Comparison of ENCODE assay signal across 33 cellular contexts in genomic region chr7:19744075-19744474, GRCh38. TPM values are rescaled to one million over a fixed set of nuclear protein-coding genes. Genes with fewer than 3 reads are reported as not detected.
DNase-seq lines count a peak whose midpoint lies in the region; ATAC-seq, FAIRE-seq and TF ChIP-seq lines count a peak whose summit lies in the region.
"Had no signal": no experiment of that assay in that cellular context is flagged by ENCODE, and none has a peak within 500 bp of the region (broad histone marks: within the 10 kb centered on the region; RNA-seq: fewer than 3 reads in every experiment).

No MANE protein-coding gene starts in this region.

- no peak overlapping the region for H3K4me3 Mint-ChIP-seq in natural killer cell treated with Interleukin-12 subunit alpha and Interleukin-12 subunit beta and Interleukin-15 and Interleukin-18, amount 100 ng/mL, for 72 hours
- H3K4me3 Mint-ChIP-seq: CD14-positive monocyte; CD4-positive, alpha-beta memory T cell; CD4-positive, CD25-positive, alpha-beta regulatory T cell; CD8-positive, alpha-beta memory T cell had no signal

- POLR2A ChIA-PET in HepG2 (lab: Yijun Ruan, JAX): no interaction called here
- POLR2A ChIA-PET in IMR-90 (lab: Charles Lee; ENCODE audit: unreplicated experiment): no interaction called here
- POLR2A ChIA-PET in K562 (lab: Yijun Ruan, JAX): interaction anchor here (1.0 kb wide), 1 partner anchor 10 kb away, joined by 3 read pairs; no protein-coding TSS in a partner anchor

- H3K4me1 Mint-ChIP-seq in natural killer cell treated with Interleukin-12 subunit alpha and Interleukin-12 subunit beta and Interleukin-15 and Interleukin-18, amount 100 ng/mL, for 72 hours (ENCODE audit: low read depth in 2 of 2): no peaks in the 10 kb centered on the region
- H3K4me1 Mint-ChIP-seq: CD14-positive monocyte; CD4-positive, alpha-beta memory T cell; CD4-positive, CD25-positive, alpha-beta regulatory T cell; CD8-positive, alpha-beta memory T cell had no signal

- no peaks in the 10 kb centered on the region for H4K20me1 ChIP-seq in HepG2 (ENCODE audit: insufficient read depth, low read length)
- H4K20me1 ChIP-seq in IMR-90 (ENCODE audit: insufficient read depth, low read length): no peaks in the 10 kb centered on the region
- H4K20me1 ChIP-seq in K562 (replicated peaks; ENCODE audit: control insufficient read depth, insufficient read depth, low read length): no peaks in the 10 kb centered on the region
- H4K20me1 ChIP-seq: BLaER1 had no signal

- H3K27me3 ChIP-seq in HepG2 (ENCODE audit: control insufficient read depth in 1 of 2, insufficient read depth in 2 of 2, low read length in 2 of 2) (no peaks in the 10 kb centered on the region), right lobe of liver (no peaks in the 10 kb centered on the region), IMR-90 (ENCODE audit: control insufficient read depth, insufficient read depth, low read length) (no peaks in the 10 kb centered on the region), K562 (ENCODE audit: control insufficient read depth in 2 of 2, insufficient read depth in 2 of 2, low read length in 2 of 2) (no peaks in the 10 kb centered on the region)
- H3K27me3 ChIP-seq: BLaER1 had no signal

- no peak overlapping the region for H2AK9ac ChIP-seq in IMR-90 (replicated peaks; ENCODE audit: low read depth, low read length, poor library complexity)

- H3K4me3 ChIP-seq in HepG2 (replicated peaks in 1 of 3; ENCODE audit: insufficient read depth in 1 of 3, low read depth in 2 of 3, low read length in 3 of 3): no peak overlapping the region
- H3K4me3 ChIP-seq in right lobe of liver: no peak overlapping the region
- H3K4me3 ChIP-seq in IMR-90 (ENCODE audit: insufficient read depth, low read depth, low read length): no peak overlapping the region
- H3K4me3 ChIP-seq in K562: no peak overlapping the region
- H3K4me3 ChIP-seq: BLaER1, GM12878 had no signal

- in situ Hi-C loops in HepG2 (cut with HindIII; ENCODE audit: extremely low pct_ligation_motif_present, low pct_unique_long_range_greater_than_20kb) (no loop called here), IMR-90 (cut with MboI; ENCODE audit: low sequenced_read_pairs) (no loop called here), K562 (cut with MboI) (loop anchor here (10.0 kb wide), 1 partner anchor 701 kb away; no protein-coding TSS in a partner anchor)

- no peak overlapping the region for H3K27ac Mint-ChIP-seq in natural killer cell treated with Interleukin-12 subunit alpha and Interleukin-12 subunit beta and Interleukin-15 and Interleukin-18, amount 100 ng/mL, for 72 hours
- H3K27ac Mint-ChIP-seq: CD14-positive monocyte; CD4-positive, alpha-beta memory T cell; CD4-positive, CD25-positive, alpha-beta regulatory T cell; CD8-positive, alpha-beta memory T cell had no signal

- no peaks in the 10 kb centered on the region for H3K79me1 ChIP-seq in IMR-90 (ENCODE audit: low read depth in 1 of 2, low read length in 2 of 2)

- H4K5ac ChIP-seq in IMR-90 (ENCODE audit: low read depth, low read length): no peak overlapping the region

- H3K23ac ChIP-seq in IMR-90 (ENCODE audit: low read depth, low read length): no peak overlapping the region

- no peak for DNase-seq in HepG2 (ENCODE audit: low spot score)
- DNase-seq in right lobe of liver: no peak
- DNase-seq in IMR-90: no peak
- DNase-seq in K562 (ENCODE audit: extremely low read depth in 1 of 4, low spot score in 3 of 4): no peak
- no peak for DNase-seq in NCI-H1092 treated with DMSO at 0.1 percent for 48 hours (lab: John Stamatoyannopoulos, UW)
- DNase-seq in superior temporal gyrus (ENCODE audit: extremely low spot score): no peak
- DNase-seq in natural killer cell treated with Interleukin-12 subunit alpha and Interleukin-12 subunit beta and Interleukin-15 and Interleukin-18, amount 100 ng/mL, for 72 hours (ENCODE audit: low spot score): no peak
- DNase-seq: ACHN; BE2C; C1 segment of cervical spinal cord; CD4-positive, alpha-beta memory T cell; CD4-positive, CD25-positive, alpha-beta regulatory T cell; CD8-positive, alpha-beta memory T cell; COR-L47; DMS 273 treated with DMSO at 0.1 percent for 48 hours; DMS153; DMS53; DMS79; DND-41; EL; GDM1 had no signal

- no peak overlapping the region for H2AFZ ChIP-seq in HepG2 (ENCODE audit: low read length)
- no peak overlapping the region for H2AFZ ChIP-seq in IMR-90 (replicated peaks; ENCODE audit: low read length, poor library complexity)
- no peak overlapping the region for H2AFZ ChIP-seq in K562 (ENCODE audit: low read depth, low read length)

- no peaks in the 10 kb centered on the region for H3K9me1 ChIP-seq in IMR-90 (ENCODE audit: insufficient read depth, low read length)
- H3K9me1 ChIP-seq in K562 (ENCODE audit: control insufficient read depth, insufficient read depth, low read length): no peaks in the 10 kb centered on the region

- no peak for FAIRE-seq in HepG2 (lab: Jason Lieb, UNC)
- no peak for FAIRE-seq in K562 (lab: Jason Lieb, UNC)
- FAIRE-seq in islet of Langerhans (lab: Jason Lieb, UNC): peak; percentile 85
- FAIRE-seq: GM12878, GM12892, GM18507 had no signal

- no peaks in the 10 kb centered on the region for H3K27me3 Mint-ChIP-seq in natural killer cell treated with Interleukin-12 subunit alpha and Interleukin-12 subunit beta and Interleukin-15 and Interleukin-18, amount 100 ng/mL, for 72 hours
- H3K27me3 Mint-ChIP-seq: CD4-positive, CD25-positive, alpha-beta regulatory T cell had no signal

- H3K4me1 ChIP-seq in HepG2 (ENCODE audit: insufficient read depth, low read length) (no peaks in the 10 kb centered on the region), right lobe of liver (no peaks in the 10 kb centered on the region), IMR-90 (ENCODE audit: control insufficient read depth, insufficient read depth, low read length) (no peaks in the 10 kb centered on the region), K562 (replicated peaks in 1 of 2; ENCODE audit: control insufficient read depth in 2 of 2, insufficient read depth in 2 of 2, low read length in 2 of 2) (no peaks in the 10 kb centered on the region)
- H3K4me1 ChIP-seq: BE2C, BLaER1 had no signal

- TF ChIP-seq CTCF in HepG2 (CRISPR knock-in tag; IDR thresholded peaks at IDR 0.05) (no peak), right lobe of liver (IDR thresholded peaks at IDR 0.05) (no peak), IMR-90 (conservative IDR thresholded peaks at IDR 0.05; ENCODE audit: low read depth, low read length) (no peak), K562 (IDR thresholded peaks at IDR 0.05 in 2 of 3, conservative IDR thresholded peaks at IDR 0.05 in 1 of 3; ENCODE audit: insufficient read depth in 2 of 3, low read depth in 1 of 3, low read length in 3 of 3) (no peak)

- TF ChIP-seq EP300 in HepG2 (IDR thresholded peaks at IDR 0.05; ENCODE audit: low read depth in 2 of 2, low read length in 2 of 2) (no peak), HepG2 (CRISPR knock-in tag; IDR thresholded peaks at IDR 0.05; ENCODE audit: borderline replicate concordance) (no peak), K562 (IDR thresholded peaks at IDR 0.05; ENCODE audit: low read length) (no peak)

- CTCF ChIA-PET in HepG2 (lab: Yijun Ruan, JAX; ENCODE audit: low intra/inter-chr PET ratio, low total read pairs) (no interaction called here), IMR-90 (lab: Yijun Ruan, JAX) (interaction anchor here (0.7 to 1.0 kb wide), 2 partner anchors 12 to 35 kb away, joined by 3 to 4 read pairs; partner anchors contain the start of gene POLR1F), K562 (lab: Yijun Ruan, JAX; ENCODE audit: low intra/inter-chr PET ratio) (no interaction called here)

- H3K9ac ChIP-seq in HepG2 (ENCODE audit: insufficient read depth, low read depth, low read length): no peak overlapping the region
- no peak overlapping the region for H3K9ac ChIP-seq in IMR-90 (ENCODE audit: low read depth, low read length)
- no peak overlapping the region for H3K9ac ChIP-seq in K562 (ENCODE audit: insufficient read depth in 1 of 2, low read depth in 2 of 2, low read length in 2 of 2)
- H3K9ac ChIP-seq: BLaER1 had no signal

- H3K9me3 ChIP-seq in HepG2 (ENCODE audit: low read length) (no peaks in the 10 kb centered on the region), right lobe of liver (no peaks in the 10 kb centered on the region), IMR-90 (ENCODE audit: control insufficient read depth, insufficient read depth, low read length) (no peaks in the 10 kb centered on the region), K562 (replicated peaks; ENCODE audit: control insufficient read depth, insufficient read depth, low read depth, low read length) (no peaks in the 10 kb centered on the region)
- H3K9me3 ChIP-seq: BE2C, BLaER1 had no signal

- no peak overlapping the region for H2BK5ac ChIP-seq in IMR-90 (ENCODE audit: low read depth, low read length, poor library complexity, severe bottlenecking)

- no peak overlapping the region for H3K56ac ChIP-seq in IMR-90 (ENCODE audit: extremely low read depth, insufficient read depth, low read length)

- H3K4me2 ChIP-seq in HepG2 (ENCODE audit: low read depth, low read length) (no peak overlapping the region), IMR-90 (ENCODE audit: low read depth, low read length) (no peak overlapping the region), K562 (ENCODE audit: insufficient read depth, low read length) (no peak overlapping the region)
- H3K4me2 ChIP-seq: BLaER1 had no signal

- dilution Hi-C loops in IMR-90 (cut with HindIII; ENCODE audit: low sequenced_read_pairs, unreplicated experiment): no loop called here

- H4K91ac ChIP-seq in IMR-90 (ENCODE audit: insufficient read depth, low read depth, low read length): no peak overlapping the region

- H3K36me3 ChIP-seq in HepG2 (replicated peaks in 1 of 2; ENCODE audit: control insufficient read depth in 1 of 2, insufficient read depth in 2 of 2, low read length in 2 of 2) (no peaks in the 10 kb centered on the region), right lobe of liver (no peaks in the 10 kb centered on the region), IMR-90 (ENCODE audit: control insufficient read depth, insufficient read depth, low read length) (no peaks in the 10 kb centered on the region), K562 (ENCODE audit: control insufficient read depth, insufficient read depth, low read length) (no peaks in the 10 kb centered on the region)
- H3K36me3 ChIP-seq: BE2C, BLaER1 had no signal

- H3K36me3 Mint-ChIP-seq in natural killer cell treated with Interleukin-12 subunit alpha and Interleukin-12 subunit beta and Interleukin-15 and Interleukin-18, amount 100 ng/mL, for 72 hours: no peaks in the 10 kb centered on the region
- H3K36me3 Mint-ChIP-seq: CD14-positive monocyte; CD4-positive, alpha-beta memory T cell; CD4-positive, CD25-positive, alpha-beta regulatory T cell; CD8-positive, alpha-beta memory T cell had no signal

- no peak overlapping the region for H2AK5ac ChIP-seq in IMR-90 (ENCODE audit: low read depth, low read length)

- no peak overlapping the region for H3K27ac ChIP-seq in HepG2 (ENCODE audit: extremely low read length, insufficient read depth, low read length)
- H3K27ac ChIP-seq in right lobe of liver: no peak overlapping the region
- H3K27ac ChIP-seq in IMR-90 (ENCODE audit: insufficient read depth, low read length): no peak overlapping the region
- H3K27ac ChIP-seq in K562 (ENCODE audit: extremely low read depth, low read depth, low read length): no peak overlapping the region
- H3K27ac ChIP-seq: 22Rv1, BLaER1 had no signal

- BruUV-seq in HepG2 (replicated peaks; lab: Mats Ljungman, UMichigan) (no TSS peak), IMR-90 (replicated peaks; lab: Mats Ljungman, UMichigan) (no TSS peak), K562 (replicated peaks; lab: Mats Ljungman, UMichigan) (no TSS peak)

- ATAC-seq in HepG2: no peak
- no peak for ATAC-seq in right lobe of liver
- no peak for ATAC-seq in IMR-90 (ENCODE audit: low read depth)
- no peak for ATAC-seq in K562
- no peak for ATAC-seq in natural killer cell treated with Interleukin-12 subunit alpha and Interleukin-12 subunit beta and Interleukin-15 and Interleukin-18, amount 100 ng/mL, for 72 hours
- ATAC-seq: GM12878 had no signal

- H3K18ac ChIP-seq in IMR-90 (ENCODE audit: low read depth, low read length): no peak overlapping the region

- no peak overlapping the region for H4K8ac ChIP-seq in IMR-90 (ENCODE audit: low read depth in 2 of 2, low read length in 2 of 2)

- no peak overlapping the region for H2BK20ac ChIP-seq in IMR-90 (ENCODE audit: low read depth, low read length)

- WGBS in HepG2 (ENCODE audit: low lambda C conversion rate): 0% methylated on average over 1 of the region's 1 CpG
- 32% methylated on average over 1 of the region's 1 CpG for WGBS in right lobe of liver (ENCODE audit: insufficient coverage, low coverage, low lambda C conversion rate, missing lambda C conversion rate)
- no CpG with 5 or more reads among the region's 1 CpG for WGBS in IMR-90 (ENCODE audit: extremely low coverage in 2 of 2, insufficient read length in 1 of 2), 2 experiments
- WGBS in K562 (ENCODE audit: insufficient coverage, low coverage, missing lambda C conversion rate): 0% methylated on average over 1 of the region's 1 CpG

- H2BK15ac ChIP-seq in IMR-90 (ENCODE audit: low read depth, low read length): no peak overlapping the region

- no peak overlapping the region for H3K4ac ChIP-seq in IMR-90 (ENCODE audit: low read depth, low read length)

- TF ChIP-seq POLR2A in HepG2 (IDR thresholded peaks at IDR 0.05; ENCODE audit: insufficient read depth in 1 of 2, low read depth in 2 of 2, low read length in 2 of 2) (no peak), right lobe of liver (IDR thresholded peaks at IDR 0.05) (no peak), IMR-90 (IDR thresholded peaks at IDR 0.05; ENCODE audit: low read depth, low read length) (no peak), K562 (conservative IDR thresholded peaks at IDR 0.05) (no peak)

- no peak overlapping the region for H3K14ac ChIP-seq in IMR-90 (replicated peaks; ENCODE audit: low read depth, low read length)

- intact Hi-C loops in HepG2 (cut with micrococcal nuclease; ENCODE audit: unreplicated experiment) (no loop called here), right lobe of liver (cut with DNase I) (loop anchor here in 1 of 2 donors (10.0 kb wide), 1 partner anchor 851 kb away; no protein-coding TSS in a partner anchor), IMR-90 (cut with micrococcal nuclease) (no loop called here), K562 (cut with micrococcal nuclease) (no loop called here)

- TF ChIP-seq RAD21 in HepG2 (CRISPR knock-in tag; IDR thresholded peaks at IDR 0.05) (no peak), IMR-90 (IDR thresholded peaks at IDR 0.05; ENCODE audit: low read length) (no peak), K562 (CRISPR knock-in tag; conservative IDR thresholded peaks at IDR 0.05 in 1 of 2, IDR thresholded peaks at IDR 0.05 in 1 of 2) (no peak)

- H3K79me2 ChIP-seq in HepG2 (ENCODE audit: insufficient read depth, low read length) (no peaks in the 10 kb centered on the region), K562 (ENCODE audit: control insufficient read depth, insufficient read depth, low read length) (no peaks in the 10 kb centered on the region)

- H3K9me3 Mint-ChIP-seq in natural killer cell treated with Interleukin-12 subunit alpha and Interleukin-12 subunit beta and Interleukin-15 and Interleukin-18, amount 100 ng/mL, for 72 hours: no peaks in the 10 kb centered on the region
- H3K9me3 Mint-ChIP-seq: CD14-positive monocyte; CD4-positive, alpha-beta memory T cell; CD4-positive, CD25-positive, alpha-beta regulatory T cell; CD8-positive, alpha-beta memory T cell had no signal

- no peak overlapping the region for H2BK120ac ChIP-seq in IMR-90 (ENCODE audit: low read depth, low read length)

RNA-seq across cellular contexts. Expression of gene TMEM196, which starts 29.3 kb away (rescaled TPM):
- total RNA-seq in HepG2 (2016; rRNA removed; fragmentation: Illumina TruSeq; extraction: Trizol): not detected in 2 replicates
- total RNA-seq in HepG2 (2016; cell fraction: cytosol; rRNA removed; fragmentation: Illumina TruSeq; extraction: Trizol; ENCODE audit: low read depth): not detected in 2 replicates
- not detected in 2 replicates for total RNA-seq in HepG2 (2016; cell fraction: insoluble cytoplasmic fraction; rRNA removed; fragmentation: Illumina TruSeq; extraction: Trizol)
- not detected in 2 replicates for total RNA-seq in HepG2 (2016; cell fraction: membrane; rRNA removed; fragmentation: Illumina TruSeq; extraction: Trizol)
- total RNA-seq in HepG2 (2016; cell fraction: nucleus; rRNA removed; fragmentation: Illumina TruSeq; extraction: Trizol): not detected in 2 replicates
- polyA plus RNA-seq in HepG2 (2011; rRNA removed): not detected in 2 replicates
- not detected in 2 replicates for polyA plus RNA-seq in HepG2 (2011; cell fraction: cytosol; rRNA removed)
- not detected in 2 replicates for polyA plus RNA-seq in HepG2 (2011; cell fraction: nucleus; rRNA removed)
- not detected in 2 replicates for polyA plus RNA-seq in HepG2 (2012)
- polyA plus RNA-seq in HepG2 (2016; cell fraction: cytosol; fragmentation: Illumina TruSeq; extraction: Trizol; ENCODE audit: low read depth): not detected in 2 replicates
- polyA plus RNA-seq in HepG2 (2016; cell fraction: insoluble cytoplasmic fraction; fragmentation: Illumina TruSeq; extraction: Trizol; ENCODE audit: low read depth): not detected in 2 replicates
- polyA plus RNA-seq in HepG2 (2016; cell fraction: membrane; fragmentation: Illumina TruSeq; extraction: Trizol; ENCODE audit: low read depth): not detected in 2 replicates
- polyA plus RNA-seq in HepG2 (2016; cell fraction: nucleus; fragmentation: Illumina TruSeq; extraction: Trizol; ENCODE audit: insufficient read depth, low read depth): not detected in 2 replicates
- polyA minus RNA-seq in HepG2 (2011; rRNA and poly(A)+ RNA removed; ENCODE audit: low replicate concordance): not detected in 2 replicates
- not detected in 2 replicates for polyA minus RNA-seq in HepG2 (2011; cell fraction: cytosol; rRNA and poly(A)+ RNA removed)
- polyA minus RNA-seq in HepG2 (2011; cell fraction: nucleus; rRNA and poly(A)+ RNA removed): not detected in 2 replicates
- total RNA-seq in right lobe of liver: not detected
- not detected in 2 replicates for total RNA-seq in IMR-90 (2012; rRNA removed)
- not detected in 2 replicates for polyA plus RNA-seq in IMR-90 (2012; rRNA removed)
- polyA plus RNA-seq in IMR-90 (2012; cell fraction: cytosol; rRNA removed): not detected in 2 replicates
- not detected in 2 replicates for polyA plus RNA-seq in IMR-90 (2012; cell fraction: nucleus; rRNA removed; ENCODE audit: low replicate concordance)
- not detected in 2 replicates for total RNA-seq in K562 (2011; cell fraction: chromatin; rRNA removed; ENCODE audit: low replicate concordance)
- total RNA-seq in K562 (2011; cell fraction: nucleolus; rRNA removed): not detected in 2 replicates
- not detected in 2 replicates for total RNA-seq in K562 (2011; cell fraction: nucleoplasm; rRNA removed)
- not detected in 2 replicates for total RNA-seq in K562 (2014; rRNA removed)
- not detected in 2 replicates for total RNA-seq in K562 (2014; rRNA removed; fragmentation: Illumina TruSeq; extraction: Trizol)
- not detected in 2 replicates for total RNA-seq in K562 (2015; rRNA removed; fragmentation: Illumina TruSeq; extraction: Trizol)
- total RNA-seq in K562 (2021): not detected in 2 replicates
- not detected in 2 replicates for polyA plus RNA-seq in K562 (2011; rRNA removed)
- not detected in 2 replicates for polyA plus RNA-seq in K562 (2011; cell fraction: cytosol; rRNA removed)
- polyA plus RNA-seq in K562 (2011; cell fraction: nucleus; rRNA removed): not detected in 2 replicates
- not detected in 2 replicates for polyA plus RNA-seq in K562 (2012)
- not detected in 2 replicates for polyA plus RNA-seq in K562 (2014; fragmentation: Illumina TruSeq; extraction: Trizol)
- polyA plus RNA-seq in K562 (2014; fragmentation: Nextera tagmentation; extraction: Ambion mirVana): not detected
- not detected in 2 replicates for polyA plus RNA-seq in K562 (2014; rRNA removed)
- polyA minus RNA-seq in K562 (2011; rRNA and poly(A)+ RNA removed): not detected in 2 replicates
- polyA minus RNA-seq in K562 (2011; cell fraction: cytosol; rRNA and poly(A)+ RNA removed): not detected in 2 replicates
- not detected in 2 replicates for polyA minus RNA-seq in K562 (2011; cell fraction: nucleus; rRNA and poly(A)+ RNA removed)
- total RNA-seq in natural killer cell treated with Interleukin-12 subunit alpha and Interleukin-12 subunit beta and Interleukin-15 and Interleukin-18, amount 100 ng/mL, for 72 hours: not detected
- total RNA-seq: A172; A673; CD4-positive, alpha-beta memory T cell; CD4-positive, CD25-positive, alpha-beta regulatory T cell; CD8-positive, alpha-beta memory T cell; Daoy; G401; GM12878 had no signal
- polyA plus RNA-seq: AG04450; CD14-positive monocyte; CD4-positive, alpha-beta memory T cell; CD4-positive, CD25-positive, alpha-beta regulatory T cell; CD8-positive, alpha-beta memory T cell had no signal

RNA-seq across cellular contexts. Expression of gene POLR1F, which starts 35.2 kb away (rescaled TPM):
- total RNA-seq in HepG2 (2016; rRNA removed; fragmentation: Illumina TruSeq; extraction: Trizol) (14.9 and 25.3 TPM in 2 replicates), right lobe of liver (10 to 100 TPM in 1 of 6 experiments, 1 to 10 TPM in 5; 2.9 to 10.1 (median 6.2) TPM), IMR-90 (2012; rRNA removed) (16.1 and 31.7 TPM in 2 replicates), K562 (2014; rRNA removed) (25.2 and 25.6 TPM in 2 replicates), K562 (2014; rRNA removed; fragmentation: Illumina TruSeq; extraction: Trizol) (39.0 and 44.0 TPM in 2 replicates), K562 (2015; rRNA removed; fragmentation: Illumina TruSeq; extraction: Trizol) (35.3 and 39.1 TPM in 2 replicates), K562 (2021) (27.0 and 31.5 TPM in 2 replicates)
- total RNA-seq in HepG2 (2016; cell fraction: cytosol; rRNA removed; fragmentation: Illumina TruSeq; extraction: Trizol; ENCODE audit: low read depth): 0.97 and 1.0 TPM in 2 replicates
- total RNA-seq in HepG2 (2016; cell fraction: insoluble cytoplasmic fraction; rRNA removed; fragmentation: Illumina TruSeq; extraction: Trizol): 18.5 and 27.4 TPM in 2 replicates
- total RNA-seq in HepG2 (2016; cell fraction: membrane; rRNA removed; fragmentation: Illumina TruSeq; extraction: Trizol): 5.2 and 6.4 TPM in 2 replicates
- 9.4 and 12.6 TPM in 2 replicates for total RNA-seq in HepG2 (2016; cell fraction: nucleus; rRNA removed; fragmentation: Illumina TruSeq; extraction: Trizol)
- polyA plus RNA-seq in HepG2 (2011; rRNA removed) (7.1 and 8.0 TPM in 2 replicates), IMR-90 (2012; rRNA removed) (6.4 and 6.8 TPM in 2 replicates), K562 (2011; rRNA removed) (19.4 and 31.6 TPM in 2 replicates), K562 (2014; fragmentation: Illumina TruSeq; extraction: Trizol) (25.9 and 32.7 TPM in 2 replicates), K562 (2014; fragmentation: Nextera tagmentation; extraction: Ambion mirVana) (10 to 100 TPM; 93.5 to 95.3 TPM), K562 (2014; rRNA removed) (17.5 and 18.4 TPM in 2 replicates)
- polyA plus RNA-seq in HepG2 (2011; cell fraction: cytosol; rRNA removed): 2.8 and 4.7 TPM in 2 replicates
- 3.1 and 6.5 TPM in 2 replicates for polyA plus RNA-seq in HepG2 (2011; cell fraction: nucleus; rRNA removed)
- polyA plus RNA-seq in HepG2 (2012): 7.8 and 8.5 TPM in 2 replicates
- 0.67 and 1.2 TPM in 2 replicates for polyA plus RNA-seq in HepG2 (2016; cell fraction: cytosol; fragmentation: Illumina TruSeq; extraction: Trizol; ENCODE audit: low read depth)
- 19.6 and 20.3 TPM in 2 replicates for polyA plus RNA-seq in HepG2 (2016; cell fraction: insoluble cytoplasmic fraction; fragmentation: Illumina TruSeq; extraction: Trizol; ENCODE audit: low read depth)
- 2.0 and 2.3 TPM in 2 replicates for polyA plus RNA-seq in HepG2 (2016; cell fraction: membrane; fragmentation: Illumina TruSeq; extraction: Trizol; ENCODE audit: low read depth)
- polyA plus RNA-seq in HepG2 (2016; cell fraction: nucleus; fragmentation: Illumina TruSeq; extraction: Trizol; ENCODE audit: insufficient read depth, low read depth): 12.0 and 14.5 TPM in 2 replicates
- polyA minus RNA-seq in HepG2 (2011; rRNA and poly(A)+ RNA removed; ENCODE audit: low replicate concordance): 9.2 and 12.5 TPM in 2 replicates
- 7.1 and 7.4 TPM in 2 replicates for polyA minus RNA-seq in HepG2 (2011; cell fraction: cytosol; rRNA and poly(A)+ RNA removed)
- polyA minus RNA-seq in HepG2 (2011; cell fraction: nucleus; rRNA and poly(A)+ RNA removed): 14.4 and 15.2 TPM in 2 replicates
- polyA plus RNA-seq in IMR-90 (2012; cell fraction: cytosol; rRNA removed): 1.7 and 1.9 TPM in 2 replicates
- polyA plus RNA-seq in IMR-90 (2012; cell fraction: nucleus; rRNA removed; ENCODE audit: low replicate concordance): 1.5 and 9.3 TPM in 2 replicates
- total RNA-seq in K562 (2011; cell fraction: chromatin; rRNA removed; ENCODE audit: low replicate concordance): 5.0 and 15.5 TPM in 2 replicates
- total RNA-seq in K562 (2011; cell fraction: nucleolus; rRNA removed): 4.3 and 5.4 TPM in 2 replicates
- 7.3 and 10.8 TPM in 2 replicates for total RNA-seq in K562 (2011; cell fraction: nucleoplasm; rRNA removed)
- 7.3 and 12.8 TPM in 2 replicates for polyA plus RNA-seq in K562 (2011; cell fraction: cytosol; rRNA removed)
- polyA plus RNA-seq in K562 (2011; cell fraction: nucleus; rRNA removed): 8.0 and 9.5 TPM in 2 replicates
- 12.7 and 18.9 TPM in 2 replicates for polyA plus RNA-seq in K562 (2012)
- polyA minus RNA-seq in K562 (2011; rRNA and poly(A)+ RNA removed): 43.7 and 45.6 TPM in 2 replicates
- polyA minus RNA-seq in K562 (2011; cell fraction: cytosol; rRNA and poly(A)+ RNA removed): 12.3 and 16.8 TPM in 2 replicates
- 12.4 and 14.1 TPM in 2 replicates for polyA minus RNA-seq in K562 (2011; cell fraction: nucleus; rRNA and poly(A)+ RNA removed)
- total RNA-seq in natural killer cell treated with Interleukin-12 subunit alpha and Interleukin-12 subunit beta and Interleukin-15 and Interleukin-18, amount 100 ng/mL, for 72 hours: 10 to 100 TPM; 26.0 to 30.8 TPM

Comparison
In these comparisons a context has a peak if more than half of its experiments do, and no peak if none do; other contexts are left out.
1. Of the 241 proteins assayed by ChIP-seq in both HepG2 and K562: peak only in HepG2: none; only in K562: MAFG; in both: MAFF and MAFK; in neither: 238.